In genomic region chr12:111368684-111369495, GRCh38 we compare ENCODE assay signal across 1 cellular context.
A peak's percentile ranks its signal among the peaks of the same experiment; 100 is the strongest.
TF ChIP-seq lines count a peak whose summit lies in the region.

Gene PHETA1 (minus strand): TSS chr12:111369095. CDS start chr12:111363427, 5,668 bp downstream.

TF ChIP-seq in H1, 55 proteins besides CTCF, POLR2A, EP300 and RAD21:
- TF ChIP-seq BACH1 (IDR thresholded peaks at IDR 0.05; ENCODE audit: low read length) (peak; percentile 65), EGR1 (IDR thresholded peaks at IDR 0.05; ENCODE audit: borderline replicate concordance, low read depth, low read length) (peak; percentile 97), SIN3A (conservative IDR thresholded peaks at IDR 0.05 in 1 of 2, IDR thresholded peaks at IDR 0.05 in 1 of 2; ENCODE audit: low read depth in 1 of 2, low read length in 2 of 2) (no peak; a peak in 1 of 4 replicates), MAX (IDR thresholded peaks at IDR 0.05) (peak; percentile 81), TEAD4 (IDR thresholded peaks at IDR 0.05; ENCODE audit: low read depth, low read length) (no peak), RBBP5 (IDR thresholded peaks at IDR 0.05; ENCODE audit: borderline replicate concordance, low read depth, low read length) (peak; percentile 60; the same call in 1 of the 2 replicates), SRF (IDR thresholded peaks at IDR 0.05; ENCODE audit: low read depth, low read length) (no peak), KDM4A (IDR thresholded peaks at IDR 0.05; ENCODE audit: low read depth, low read length, severe bottlenecking) (peak; percentile 97), HDAC2 (IDR thresholded peaks at IDR 0.05; ENCODE audit: borderline replicate concordance in 1 of 2, low read depth in 2 of 2, low read length in 2 of 2) (peak in 1 of 2 experiments; percentile 26; a peak in 1 of 4 replicates), SP1 (IDR thresholded peaks at IDR 0.05; ENCODE audit: low read depth, low read length) (peak; percentile 87; the same call in 1 of the 2 replicates), E2F6 (IDR thresholded peaks at IDR 0.05) (peak; percentile 71), POLR2AphosphoS5 (IDR thresholded peaks at IDR 0.05; ENCODE audit: low read depth, low read length) (0 out of 2 replicates have a peak, but pooled peaks have one; percentile 23), SP4 (IDR thresholded peaks at IDR 0.05; ENCODE audit: low read length) (peak; percentile 78; the same call in 1 of the 2 replicates), TAF1 (IDR thresholded peaks at IDR 0.05; ENCODE audit: low read depth, low read length) (peak; percentile 75), ASH2L (IDR thresholded peaks at IDR 0.05; ENCODE audit: low read length) (peak; percentile 53), POU5F1 (IDR thresholded peaks at IDR 0.05; ENCODE audit: low read depth, low read length) (no peak), TBP (IDR thresholded peaks at IDR 0.05; ENCODE audit: low read depth, low read length) (peak; percentile 76; the same call in 1 of the 2 replicates)
